1 cellular context compared by ENCODE assay signal in the genomic region with DNA sequence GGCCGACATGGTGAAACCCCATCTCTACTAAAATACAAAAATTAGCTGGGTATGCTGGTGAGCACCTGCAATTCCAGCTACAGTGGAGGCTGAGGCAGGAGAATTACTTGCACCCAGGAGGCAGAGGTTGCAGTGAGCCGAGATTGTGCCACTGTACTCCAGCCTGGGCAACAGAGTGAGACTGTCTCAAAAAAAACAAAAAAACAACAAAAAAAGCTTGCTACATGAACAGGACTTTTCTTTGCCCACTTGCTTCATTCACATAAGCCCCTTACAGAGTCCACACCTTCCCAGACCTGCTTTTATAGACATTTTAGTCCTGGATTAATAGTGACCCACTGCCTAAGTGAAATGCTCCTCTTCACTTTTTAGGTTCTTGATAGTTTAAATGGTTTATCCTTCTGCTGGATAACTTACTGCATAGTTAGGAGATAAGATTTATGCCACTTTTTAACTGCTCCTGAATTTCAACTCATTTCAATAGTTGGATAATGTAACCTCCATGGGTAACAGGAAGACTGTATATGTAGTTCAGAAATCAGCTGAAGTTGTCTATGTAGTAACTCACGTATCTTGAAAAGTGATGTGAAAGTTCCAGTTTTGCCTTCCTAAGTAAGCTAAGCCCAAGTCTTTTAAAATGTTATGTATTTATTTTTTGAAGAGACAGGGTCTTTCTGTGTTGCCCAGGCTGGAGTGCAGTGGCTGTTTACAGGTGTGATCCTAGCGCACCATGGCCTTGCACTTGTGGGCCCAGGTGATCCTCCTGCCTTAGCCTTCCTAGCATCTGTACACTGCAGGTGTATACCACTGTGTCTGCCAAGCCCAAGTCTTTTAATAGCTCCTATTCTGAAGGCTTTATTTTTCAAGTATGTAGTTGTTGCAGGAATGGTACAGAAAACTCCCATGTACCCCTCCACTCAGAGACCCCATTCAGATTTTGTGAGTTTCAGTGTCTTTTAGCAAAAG.
TF ChIP-seq lines count a peak whose summit lies in the region.

No MANE protein-coding gene starts in this region.

TF ChIP-seq in K562, 482 proteins besides CTCF, POLR2A, EP300 and RAD21:
- TF ChIP-seq GATA2 (CRISPR knock-in tag; IDR thresholded peaks at IDR 0.05) (no peak), RBM15 (IDR thresholded peaks at IDR 0.05; ENCODE audit: insufficient read depth, low read length) (no peak), SUPT5H (IDR thresholded peaks at IDR 0.05) (peak; percentile 62), PYGO2 (tag; IDR thresholded peaks at IDR 0.05) (no peak), FOS (IDR thresholded peaks at IDR 0.05; ENCODE audit: extremely low read depth, insufficient read length) (no peak), ETV1 (tag; conservative IDR thresholded peaks at IDR 0.05; ENCODE audit: low read depth) (no peak), SP1 (CRISPR knock-in tag; IDR thresholded peaks at IDR 0.05) (no peak), THAP12 (CRISPR knock-in tag; IDR thresholded peaks at IDR 0.05) (no peak), NEUROD1 (IDR thresholded peaks at IDR 0.05; ENCODE audit: borderline replicate concordance, low read depth, low read length, partially characterized antibody) (no peak), NR1H2 (CRISPR knock-in tag; IDR thresholded peaks at IDR 0.05) (no peak), POLR2B (IDR thresholded peaks at IDR 0.05; ENCODE audit: low read depth, partially characterized antibody) (peak; percentile 23)
- TF ChIP-seq, protein P1, sequence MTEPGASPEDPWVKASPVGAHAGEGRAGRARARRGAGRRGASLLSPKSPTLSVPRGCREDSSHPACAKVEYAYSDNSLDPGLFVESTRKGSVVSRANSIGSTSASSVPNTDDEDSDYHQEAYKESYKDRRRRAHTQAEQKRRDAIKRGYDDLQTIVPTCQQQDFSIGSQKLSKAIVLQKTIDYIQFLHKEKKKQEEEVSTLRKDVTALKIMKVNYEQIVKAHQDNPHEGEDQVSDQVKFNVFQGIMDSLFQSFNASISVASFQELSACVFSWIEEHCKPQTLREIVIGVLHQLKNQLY (CRISPR knock-in tag; conservative IDR thresholded peaks at IDR 0.05) = no peak
